Comparison of ENCODE assay signal across 1 cellular context in the genomic region with DNA sequence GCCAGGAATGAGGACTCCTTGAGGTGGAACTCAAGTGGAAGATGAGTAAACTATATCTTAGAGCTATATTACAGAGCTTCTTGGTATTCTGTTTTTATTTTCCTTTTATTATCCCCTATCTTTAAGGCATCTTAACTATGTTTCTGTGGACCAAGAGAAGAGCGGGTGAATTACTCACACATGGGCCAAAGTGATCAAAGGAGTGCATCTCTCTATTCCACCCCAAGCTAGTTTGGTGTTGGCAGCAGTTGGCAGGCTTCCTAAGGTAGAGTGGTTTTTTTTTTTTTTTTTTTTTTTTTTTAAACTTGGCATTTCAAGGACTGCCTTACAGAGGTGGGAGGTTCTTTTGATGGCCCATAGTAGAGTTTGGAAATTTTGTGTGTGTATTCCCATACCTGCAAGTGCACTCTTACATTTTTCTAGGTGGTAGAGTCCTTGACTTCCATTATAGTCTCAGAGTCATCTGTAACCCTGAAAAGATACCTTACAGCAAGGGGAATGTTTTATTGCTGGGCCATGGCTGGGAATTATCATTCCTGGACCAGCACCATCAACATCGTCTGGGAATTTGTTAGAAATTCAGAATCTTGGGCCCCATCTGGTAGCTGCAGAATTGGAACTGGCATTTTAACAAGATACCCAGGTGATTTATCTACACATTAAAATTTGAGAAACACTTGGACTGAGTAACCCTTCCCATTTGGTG.
TF ChIP-seq lines count a peak whose summit lies in the region.

No MANE protein-coding gene starts in this region.

TF ChIP-seq in HCT116, 20 proteins besides CTCF, POLR2A, EP300 and RAD21:
- TF ChIP-seq YY1 (IDR thresholded peaks at IDR 0.05; ENCODE audit: extremely low read depth, insufficient replicate concordance, low read depth, low read length), result no peak
- TF ChIP-seq TCF7L2 (IDR thresholded peaks at IDR 0.05; ENCODE audit: borderline replicate concordance, extremely low read depth, insufficient read depth, insufficient read length), result peak; percentile 85
- TF ChIP-seq POLR2AphosphoS5 (IDR thresholded peaks at IDR 0.05; ENCODE audit: low read depth, low read length), result 0 out of 2 replicates have a peak, but pooled peaks have one; percentile 35
